17 cellular contexts compared by ENCODE assay signal in genomic region chr9:107881625-107882300, GRCh38.
A peak's percentile ranks its signal among the peaks of the same experiment; 100 is the strongest.
DNase-seq lines count a peak whose midpoint lies in the region; ATAC-seq, FAIRE-seq and TF ChIP-seq lines count a peak whose summit lies in the region.
"Had no signal": no experiment of that assay in that cellular context is flagged by ENCODE, and none has a peak within 500 bp of the region (broad histone marks: within the 10 kb centered on the region; RNA-seq: fewer than 3 reads in every experiment).

No MANE protein-coding gene starts in this region.

- H3K27ac ChIP-seq in IMR-90 (ENCODE audit: insufficient read depth, low read length) (no peak overlapping the region), GM12878 (ENCODE audit: control insufficient read depth, insufficient read depth) (no peak overlapping the region)
- H3K27ac ChIP-seq: A549, BLaER1, SJCRH30 had no signal

- TF ChIP-seq POLR2A in IMR-90 (IDR thresholded peaks at IDR 0.05; ENCODE audit: low read depth, low read length): no peak
- TF ChIP-seq POLR2A in GM12878 (IDR thresholded peaks at IDR 0.05; ENCODE audit: low read depth, low read length): no peak

- no peaks in the 10 kb centered on the region for H3K9me3 Mint-ChIP-seq in activated CD4-positive, alpha-beta T cell treated with anti-CD3 and anti-CD28 coated beads, Interleukin-2, amount 10 ng/mL, durations not matched to agents 24 days and 14 days
- peaks cover 0 to 4% of the 10 kb centered on the region in 2 donors for H3K9me3 Mint-ChIP-seq in activated T-cell treated with anti-CD3 and anti-CD28 coated beads, Interleukin-2, amount 50 U/mL, for 72 hours
- H3K9me3 Mint-ChIP-seq: CD8-positive, alpha-beta T cell had no signal

- in situ Hi-C loops in IMR-90 (cut with MboI; ENCODE audit: low sequenced_read_pairs) (loop anchor here (25.0 kb wide), 1 partner anchor 394 kb away; the partner anchor contains the start of gene KLF4), GM12878 (cut with MboI) (no loop called here)

- intact Hi-C loops in IMR-90 (cut with micrococcal nuclease) (no loop called here), GM12878 (cut with micrococcal nuclease; ENCODE audit: unreplicated experiment) (no loop called here)
- intact Hi-C loops in activated CD4-positive, alpha-beta T cell treated with anti-CD3 and anti-CD28 coated beads, Interleukin-2, amount 10 ng/mL, durations not matched to agents 24 days and 14 days (cut with micrococcal nuclease): no loop called here

- H3K4me2 ChIP-seq in IMR-90 (ENCODE audit: low read depth, low read length): no peak overlapping the region
- no peak overlapping the region for H3K4me2 ChIP-seq in GM12878 (ENCODE audit: control insufficient read depth, insufficient read depth)
- H3K4me2 ChIP-seq: A549, BLaER1 had no signal

- H2AFZ ChIP-seq in IMR-90 (replicated peaks; ENCODE audit: low read length, poor library complexity): no peak overlapping the region
- no peak overlapping the region for H2AFZ ChIP-seq in GM12878 (ENCODE audit: control insufficient read depth, low read depth, low read length)

- no peak overlapping the region for H3K14ac ChIP-seq in IMR-90 (replicated peaks; ENCODE audit: low read depth, low read length)

- H3K4ac ChIP-seq in IMR-90 (ENCODE audit: low read depth, low read length): no peak overlapping the region

- H3K36me3 Mint-ChIP-seq in activated CD4-positive, alpha-beta T cell treated with anti-CD3 and anti-CD28 coated beads, Interleukin-2, amount 10 ng/mL, durations not matched to agents 24 days and 14 days (ENCODE audit: low read depth): no peaks in the 10 kb centered on the region
- H3K36me3 Mint-ChIP-seq in activated T-cell treated with anti-CD3 and anti-CD28 coated beads, Interleukin-2, amount 50 U/mL, for 72 hours (ENCODE audit: insufficient read depth in 2 of 2): no peaks in the 10 kb centered on the region
- H3K36me3 Mint-ChIP-seq: CD8-positive, alpha-beta T cell had no signal

- H2AK5ac ChIP-seq in IMR-90 (ENCODE audit: low read depth, low read length): no peak overlapping the region

- no peak overlapping the region for H4K8ac ChIP-seq in IMR-90 (ENCODE audit: low read depth in 2 of 2, low read length in 2 of 2)

- no peaks in the 10 kb centered on the region for H3K79me2 ChIP-seq in GM12878 (ENCODE audit: control insufficient read depth, insufficient read depth, low read length)

- H4K91ac ChIP-seq in IMR-90 (ENCODE audit: insufficient read depth, low read depth, low read length): no peak overlapping the region

- TF ChIP-seq RAD21 in IMR-90 (IDR thresholded peaks at IDR 0.05; ENCODE audit: low read length) (no peak), GM12878 (IDR thresholded peaks at IDR 0.05; ENCODE audit: insufficient read depth, low read depth, low read length) (no peak)

- TF ChIP-seq CTCF in IMR-90 (conservative IDR thresholded peaks at IDR 0.05; ENCODE audit: low read depth, low read length): no peak
- no peak for TF ChIP-seq CTCF in GM12878 (IDR thresholded peaks at IDR 0.05 in 2 of 3, conservative IDR thresholded peaks at IDR 0.05 in 1 of 3; ENCODE audit: control insufficient read depth in 2 of 3, extremely low read depth in 1 of 3, insufficient read depth in 1 of 3, low read depth in 3 of 3, low read length in 3 of 3)
- no peak for TF ChIP-seq CTCF in fibroblast of pulmonary artery (IDR thresholded peaks at IDR 0.05; ENCODE audit: low read length, missing control alignments)

- no peak overlapping the region for H3K9ac ChIP-seq in IMR-90 (ENCODE audit: low read depth, low read length)
- no peak overlapping the region for H3K9ac ChIP-seq in GM12878 (ENCODE audit: control insufficient read depth, insufficient read depth, low read length)
- H3K9ac ChIP-seq: BLaER1 had no signal

- ATAC-seq in IMR-90 (ENCODE audit: low read depth) (no peak), GM12878 (no peak), HG02840 (IDR thresholded peaks at IDR 0.05; ENCODE audit: low FRiP score, unreplicated experiment) (no peak)
- ATAC-seq in activated T-cell treated with anti-CD3 and anti-CD28 coated beads, Interleukin-2, amount 50 U/mL, for 72 hours (replicated peaks in 1 of 2): no peak
- ATAC-seq: A549; CD8-positive, alpha-beta T cell had no signal

- no peak for TF ChIP-seq EP300 in GM12878 (IDR thresholded peaks at IDR 0.05; ENCODE audit: borderline replicate concordance in 1 of 2, control insufficient read depth in 1 of 2, low read depth in 2 of 2, low read length in 2 of 2)

- H3K18ac ChIP-seq in IMR-90 (ENCODE audit: low read depth, low read length): no peak overlapping the region

- POLR2A ChIA-PET in IMR-90 (lab: Charles Lee; ENCODE audit: unreplicated experiment) (no interaction called here), GM12878 (lab: Charles Lee) (interaction anchor here (0.6 to 0.7 kb wide), 2 partner anchors 220 to 593 kb away, joined by 4 to 6 read pairs; no protein-coding TSS in a partner anchor)

- H3K9me3 ChIP-seq in IMR-90 (ENCODE audit: control insufficient read depth, insufficient read depth, low read length): peaks cover 2% of the 10 kb centered on the region; the same call in 1 of the 2 replicates
- H3K9me3 ChIP-seq in GM12878 (replicated peaks; ENCODE audit: control insufficient read depth, insufficient read depth, low read length): no peaks in the 10 kb centered on the region; the same call in 2 of the 3 replicates
- H3K9me3 ChIP-seq: A549, BLaER1, SJCRH30 had no signal

- H2BK5ac ChIP-seq in IMR-90 (ENCODE audit: low read depth, low read length, poor library complexity, severe bottlenecking): no peak overlapping the region

- dilution Hi-C loops in IMR-90 (cut with HindIII; ENCODE audit: low sequenced_read_pairs, unreplicated experiment): no loop called here

- BruUV-seq in IMR-90 (replicated peaks; lab: Mats Ljungman, UMichigan) (no TSS peak), GM12878 (replicated peaks; lab: Mats Ljungman, UMichigan) (no TSS peak)

- no peak for FAIRE-seq in GM12878 (lab: Jason Lieb, UNC)
- FAIRE-seq: A549, D721Med had no signal

- no peak overlapping the region for H2BK120ac ChIP-seq in IMR-90 (ENCODE audit: low read depth, low read length)

- H3K4me3 Mint-ChIP-seq in activated CD4-positive, alpha-beta T cell treated with anti-CD3 and anti-CD28 coated beads, Interleukin-2, amount 10 ng/mL, durations not matched to agents 24 days and 14 days: no peak overlapping the region
- H3K4me3 Mint-ChIP-seq in activated T-cell treated with anti-CD3 and anti-CD28 coated beads, Interleukin-2, amount 50 U/mL, for 72 hours: no peak overlapping the region
- H3K4me3 Mint-ChIP-seq: CD8-positive, alpha-beta T cell had no signal

- H3K4me3 ChIP-seq in IMR-90 (ENCODE audit: insufficient read depth, low read depth, low read length) (no peak overlapping the region), GM12878 (no peak overlapping the region), fibroblast of pulmonary artery (replicated peaks; ENCODE audit: low read depth, low read length) (no peak overlapping the region)
- H3K4me3 ChIP-seq: A549, BLaER1, SJCRH30 had no signal

- no peaks in the 10 kb centered on the region for H3K79me1 ChIP-seq in IMR-90 (ENCODE audit: low read depth in 1 of 2, low read length in 2 of 2)

- H3K9me1 ChIP-seq in IMR-90 (ENCODE audit: insufficient read depth, low read length): no peaks in the 10 kb centered on the region

- H3K36me3 ChIP-seq in IMR-90 (ENCODE audit: control insufficient read depth, insufficient read depth, low read length) (no peaks in the 10 kb centered on the region), GM12878 (ENCODE audit: control insufficient read depth in 2 of 2, insufficient read depth in 2 of 2, low read length in 1 of 2) (no peaks in the 10 kb centered on the region)
- H3K36me3 ChIP-seq: BLaER1, SJCRH30 had no signal

- no peak overlapping the region for H3K56ac ChIP-seq in IMR-90 (ENCODE audit: extremely low read depth, insufficient read depth, low read length)

- no peaks in the 10 kb centered on the region for H4K20me1 ChIP-seq in IMR-90 (ENCODE audit: insufficient read depth, low read length)
- no peaks in the 10 kb centered on the region for H4K20me1 ChIP-seq in GM12878 (ENCODE audit: control insufficient read depth, insufficient read depth)
- H4K20me1 ChIP-seq: BLaER1 had no signal

- no peak overlapping the region for H3K27ac Mint-ChIP-seq in activated CD4-positive, alpha-beta T cell treated with anti-CD3 and anti-CD28 coated beads, Interleukin-2, amount 10 ng/mL, durations not matched to agents 24 days and 14 days
- no peak overlapping the region for H3K27ac Mint-ChIP-seq in activated T-cell treated with anti-CD3 and anti-CD28 coated beads, Interleukin-2, amount 50 U/mL, for 72 hours
- H3K27ac Mint-ChIP-seq: CD8-positive, alpha-beta T cell had no signal

- no peak overlapping the region for H3K23ac ChIP-seq in IMR-90 (ENCODE audit: low read depth, low read length)

- H2AK9ac ChIP-seq in IMR-90 (replicated peaks; ENCODE audit: low read depth, low read length, poor library complexity): no peak overlapping the region

- no peak overlapping the region for H2BK20ac ChIP-seq in IMR-90 (ENCODE audit: low read depth, low read length)

- H3K4me1 Mint-ChIP-seq in activated CD4-positive, alpha-beta T cell treated with anti-CD3 and anti-CD28 coated beads, Interleukin-2, amount 10 ng/mL, durations not matched to agents 24 days and 14 days: no peaks in the 10 kb centered on the region
- no peaks in the 10 kb centered on the region for H3K4me1 Mint-ChIP-seq in activated T-cell treated with anti-CD3 and anti-CD28 coated beads, Interleukin-2, amount 50 U/mL, for 72 hours (ENCODE audit: low read depth)

- RAD21 ChIA-PET in GM12878 (lab: Charles Lee; ENCODE audit: unreplicated experiment): no interaction called here

- H3K27me3 ChIP-seq in IMR-90 (ENCODE audit: control insufficient read depth, insufficient read depth, low read length) (no peaks in the 10 kb centered on the region), GM12878 (replicated peaks in 1 of 2; ENCODE audit: control insufficient read depth in 2 of 2, insufficient read depth in 2 of 2, low read length in 1 of 2) (no peaks in the 10 kb centered on the region)
- H3K27me3 ChIP-seq: BLaER1, SJCRH30 had no signal

- SMC1A ChIA-PET in GM12878 (lab: Charles Lee; ENCODE audit: uncharacterized antibody, unreplicated experiment): interaction anchor here (2.9 kb wide), 1 partner anchor 9 kb away, joined by 9 read pairs; no protein-coding TSS in a partner anchor

- peaks cover 4% of the 10 kb centered on the region; the same call in 1 of the 2 replicates for H3K4me1 ChIP-seq in IMR-90 (ENCODE audit: control insufficient read depth, insufficient read depth, low read length)
- H3K4me1 ChIP-seq in GM12878 (ENCODE audit: control insufficient read depth, insufficient read depth, low read length): peaks cover 9% of the 10 kb centered on the region
- H3K4me1 ChIP-seq: A549, BLaER1, SJCRH30 had no signal

- no CpG with 5 or more reads among the region's 2 CpGs for WGBS in IMR-90 (ENCODE audit: extremely low coverage in 2 of 2, insufficient read length in 1 of 2), 2 experiments
- 0% methylated on average over 1 of the region's 2 CpGs for WGBS in GM12878 (ENCODE audit: insufficient coverage, insufficient replicate concordance, low lambda C conversion rate, missing lambda C conversion rate)

- DNase-seq in IMR-90 (peak; percentile 39), GM12878 (ENCODE audit: low read depth, low spot score) (no peak), fibroblast of pulmonary artery (ENCODE audit: low read depth) (peak; percentile 39), putamen (ENCODE audit: low spot score) (peak; percentile 48)
- no peak for DNase-seq in activated CD4-positive, alpha-beta T cell treated with anti-CD3 and anti-CD28 coated beads, Interleukin-2, amount 10 ng/mL, durations not matched to agents 24 days and 14 days
- no peak for DNase-seq in activated T-cell treated with anti-CD3 and anti-CD28 coated beads, Interleukin-2, amount 50 U/mL, for 72 hours
- DNase-seq: CD8-positive, alpha-beta T cell; DMS79; KBM-7; MV-4-11; NCI-H1694 treated with DMSO at 0.1 percent for 48 hours; NCI-H526; SJCRH30 had no signal

- CTCF ChIA-PET in IMR-90 (lab: Yijun Ruan, JAX): interaction anchor here (0.5 to 0.7 kb wide), 2 partner anchors 10 to 315 kb away, joined by 3 read pairs; no protein-coding TSS in a partner anchor
- CTCF ChIA-PET in GM12878 (lab: Yijun Ruan, JAX): no interaction called here

- H3K27me3 Mint-ChIP-seq in activated CD4-positive, alpha-beta T cell treated with anti-CD3 and anti-CD28 coated beads, Interleukin-2, amount 10 ng/mL, durations not matched to agents 24 days and 14 days: no peaks in the 10 kb centered on the region
- no peaks in the 10 kb centered on the region for H3K27me3 Mint-ChIP-seq in activated T-cell treated with anti-CD3 and anti-CD28 coated beads, Interleukin-2, amount 50 U/mL, for 72 hours (ENCODE audit: low read depth)

- no peak overlapping the region for H4K5ac ChIP-seq in IMR-90 (ENCODE audit: low read depth, low read length)

- H2BK15ac ChIP-seq in IMR-90 (ENCODE audit: low read depth, low read length): no peak overlapping the region

Comparison
In these comparisons a context has a peak if more than half of its experiments do, and no peak if none do; other contexts are left out.
1. DNase-seq: peak in IMR-90 (single experiment), fibroblast of pulmonary artery (single experiment) and putamen (single experiment); none in GM12878 (single experiment), activated CD4-positive, alpha-beta T cell treated with anti-CD3 and anti-CD28 coated beads, Interleukin-2, amount 10 ng/mL, durations not matched to agents 24 days and 14 days (single experiment) and activated T-cell treated with anti-CD3 and anti-CD28 coated beads, Interleukin-2, amount 50 U/mL, for 72 hours (0 of 2).